27 cellular contexts compared by ENCODE assay signal in the genomic region with DNA sequence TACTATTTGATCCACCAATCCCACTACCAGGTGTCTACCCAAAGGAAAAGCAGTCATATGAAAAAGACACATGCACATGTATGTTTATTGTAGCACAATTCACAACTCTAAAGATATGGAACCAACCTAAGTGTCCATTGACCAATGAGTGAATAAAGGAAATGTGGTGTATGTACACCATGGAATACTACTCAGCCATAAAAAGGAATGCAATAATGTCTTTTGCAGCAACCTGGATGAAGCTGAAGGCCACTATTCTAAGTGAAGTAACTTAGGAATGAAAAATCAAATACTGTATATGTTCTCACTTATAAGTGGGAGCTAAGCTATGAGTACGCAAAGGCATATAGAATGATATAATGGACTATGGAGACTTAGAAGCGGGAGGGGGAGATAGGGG.
"Had no signal": no experiment of that assay in that cellular context is flagged by ENCODE, and none has a peak within 500 bp of the region (broad histone marks: within the 10 kb centered on the region; RNA-seq: fewer than 3 reads in every experiment).

No MANE protein-coding gene starts in this region.

- H3K4me3 ChIP-seq: stomach, suprapubic skin, testis, thoracic aorta, thyroid gland, tibial artery, tibial nerve, transverse colon, upper lobe of left lung, upper lobe of right lung, uterus, vagina had no signal

- H3K27me3 ChIP-seq: stomach, suprapubic skin, testis, thyroid gland, tibial artery, tibial nerve, transverse colon, upper lobe of left lung, upper lobe of right lung, uterus, vagina had no signal

- DNase-seq: stimulated activated CD4-positive, alpha-beta T cell treated with anti-CD3 and anti-CD28 coated beads, Interleukin-2, amount 100 ng/mL, for 48 hours; stimulated activated CD4-positive, alpha-beta T cell treated with anti-CD3 and anti-CD28 coated beads, Interleukin-4, amount 100 ng/mL, for 1 hour; stimulated activated CD4-positive, alpha-beta T cell treated with anti-CD3 and anti-CD28 coated beads, Interleukin-4, amount 100 ng/mL, for 24 hours; stimulated activated CD4-positive, alpha-beta T cell treated with anti-CD3 and anti-CD28 coated beads, Interleukin-4, amount 100 ng/mL, for 4 hours; stimulated activated CD8-positive, alpha-beta memory T cell treated with anti-CD3 and anti-CD28 coated beads, Interleukin-4, amount 100 ng/mL, for 48 hours; stimulated activated naive B cell treated with anti-CD40 and anti-IgM and Interleukin-4, amounts not matched to agents 10 μg/mL and 1 μg/mL and 100 μg/mL, for 72 hours; stimulated activated naive CD4-positive, alpha-beta T cell; stimulated activated naive CD4-positive, alpha-beta T cell treated with Interleukin-2 at 50 U/mL for 16 hours; stimulated activated naive CD8-positive, alpha-beta T cell treated with anti-CD3 and anti-CD28 coated beads, Interleukin-15, amount 100 ng/mL, for 72 hours; stimulated activated naive CD8-positive, alpha-beta T cell treated with anti-CD3 and anti-CD28 coated beads, Interleukin-15, Interleukin-2, amounts not matched to agents 100 U/mL and 50 U/mL, for 24 hours; stomach; substantia nigra; testis; thyroid gland; tibial artery; transverse colon; trophoblast cell; upper lobe of left lung; upper lobe of right lung; uterus had no signal

- H3K27ac ChIP-seq: stomach, suprapubic skin, testis, thoracic aorta, thyroid gland, tibial artery, tibial nerve, transverse colon, upper lobe of left lung, upper lobe of right lung, uterus, vagina had no signal

- H3K4me1 ChIP-seq: stomach, testis, thyroid gland, tibial artery, tibial nerve, transverse colon, upper lobe of left lung, upper lobe of right lung, uterus, vagina had no signal

- H3K9me3 ChIP-seq: stomach, suprapubic skin, testis, thoracic aorta, thyroid gland, tibial artery, tibial nerve, transverse colon, upper lobe of left lung, upper lobe of right lung, uterus, vagina had no signal

- FAIRE-seq: urothelium cell line had no signal

- H3K36me3 ChIP-seq: uterus had no signal

- ATAC-seq: stimulated activated effector memory CD8-positive, alpha-beta T cell treated with anti-CD3 and anti-CD28 coated beads, Interleukin-12 subunit alpha, Interleukin-12 subunit beta, amount 100 ng/mL, for 72 hours; stimulated activated memory B cell treated with anti-CD40 and anti-IgM and Interleukin-4, amounts not matched to agents 10 μg/mL and 1 μg/mL and 100 μg/mL, for 72 hours; stimulated activated naive B cell treated with anti-CD40 and anti-IgM and Interleukin-4, amounts not matched to agents 10 μg/mL and 1 μg/mL and 100 μg/mL, for 72 hours; stimulated activated naive CD8-positive, alpha-beta T cell treated with anti-CD3 and anti-CD28 coated beads, Interleukin-15, amount 100 ng/mL, for 72 hours; stimulated activated naive CD8-positive, alpha-beta T cell treated with anti-CD3 and anti-CD28 coated beads, Interleukin-15, Interleukin-2, amounts not matched to agents 100 U/mL and 50 U/mL, for 24 hours; upper lobe of right lung had no signal
